11 cellular contexts compared by ENCODE assay signal in the genomic region with DNA sequence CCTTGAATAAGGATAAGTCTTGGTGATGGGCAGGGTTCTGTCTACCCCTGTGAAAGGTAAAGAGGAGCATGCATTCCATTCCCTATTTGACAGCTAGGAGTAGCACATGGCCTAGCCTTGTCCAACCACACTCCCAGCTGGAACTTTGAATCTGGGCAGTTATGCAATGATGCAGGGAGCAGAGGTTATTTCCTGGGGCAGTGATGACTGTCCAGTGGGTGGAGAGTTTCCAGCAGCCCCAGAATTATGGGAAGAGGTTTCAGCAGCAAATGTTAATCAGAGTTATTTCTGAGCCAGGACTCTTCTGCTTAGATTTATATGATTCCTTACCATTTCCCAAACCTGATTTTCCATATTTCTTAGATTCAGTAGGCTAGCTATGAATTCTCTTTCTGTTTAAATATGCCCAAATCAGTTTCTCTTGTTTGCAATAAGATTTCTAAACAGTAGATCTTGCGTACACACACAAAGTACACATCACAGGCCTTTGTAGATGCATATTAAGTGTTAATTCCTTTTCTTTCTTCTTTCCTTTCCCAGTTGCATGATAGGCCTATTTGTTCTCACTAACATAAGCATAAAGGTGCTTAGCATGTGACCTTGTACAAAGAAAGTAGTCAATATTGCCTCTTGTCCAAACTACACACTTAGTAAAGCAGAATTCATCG. TPM values are rescaled to one million over a fixed set of nuclear protein-coding genes. Genes with fewer than 3 reads are reported as not detected.
DNase-seq lines count a peak whose midpoint lies in the region; ATAC-seq and TF ChIP-seq lines count a peak whose summit lies in the region.
"Had no signal": no experiment of that assay in that cellular context is flagged by ENCODE, and none has a peak within 500 bp of the region (broad histone marks: within the 10 kb centered on the region; RNA-seq: fewer than 3 reads in every experiment).

No MANE protein-coding gene starts in this region.

- H3K9me3 ChIP-seq in breast epithelium (no peaks in the 10 kb centered on the region), hepatocyte (ENCODE audit: low read depth) (no peaks in the 10 kb centered on the region), upper lobe of left lung (no peaks in the 10 kb centered on the region)

- peak in 1 of 4 donors; percentile 15 for TF ChIP-seq EP300 in upper lobe of left lung (IDR thresholded peaks at IDR 0.05)

- no peaks in the 10 kb centered on the region for H3K9me2 ChIP-seq in hepatocyte (replicated peaks; ENCODE audit: insufficient read depth)

- H3K27ac ChIP-seq in breast epithelium = peak overlapping the region in 1 of 2 donors; percentile 57
- peak overlapping the region; percentile 51 for H3K27ac ChIP-seq in VCaP
- peak overlapping the region; percentile 17 for H3K27ac ChIP-seq in hepatocyte
- peak overlapping the region in 3 of 4 donors; percentile 27 to 59 (median 30) for H3K27ac ChIP-seq in upper lobe of left lung
- H3K27ac ChIP-seq: cardiac muscle cell had no signal

- H3K36me3 Mint-ChIP-seq in MCF 10A (ENCODE audit: insufficient read depth, unreplicated experiment) = no peaks in the 10 kb centered on the region

- H3K36me3 ChIP-seq in breast epithelium = no peaks in the 10 kb centered on the region
- H3K36me3 ChIP-seq in hepatocyte (replicated peaks; ENCODE audit: insufficient read depth, low read depth) = no peaks in the 10 kb centered on the region
- H3K36me3 ChIP-seq in upper lobe of left lung = no peaks in the 10 kb centered on the region
- H3K36me3 ChIP-seq: cardiac muscle cell had no signal

- intact Hi-C loops in MCF 10A (cut with micrococcal nuclease) (no loop called here), breast epithelium (cut with DNase I; ENCODE audit: low total_unique reads) (no loop called here)

- WGBS in hepatocyte (ENCODE audit: low lambda C conversion rate, missing lambda C conversion rate) = 66% methylated on average over 2 of the region's 2 CpGs
- 73 to 81% methylated on average over 2 of the region's 2 CpGs for WGBS in upper lobe of left lung, 2 donors

- H3K27me3 ChIP-seq in breast epithelium (no peaks in the 10 kb centered on the region), hepatocyte (no peaks in the 10 kb centered on the region), upper lobe of left lung (no peaks in the 10 kb centered on the region)
- H3K27me3 ChIP-seq: cardiac muscle cell had no signal

- DNase-seq in MCF 10A (ENCODE audit: unreplicated experiment) = peak; percentile 59
- no peak for DNase-seq in breast epithelium (ENCODE audit: low spot score in 2 of 2)
- DNase-seq in hepatocyte (ENCODE audit: low spot score) = peak; percentile 52
- DNase-seq in upper lobe of left lung = peak in 1 of 2 donors; percentile 34
- DNase-seq: NCI-H2029 had no signal

- ATAC-seq in upper lobe of left lung (ENCODE audit: low FRiP score in 2 of 2) = peak in 1 of 2 donors; percentile 70
- no peak for ATAC-seq in HG03108 (IDR thresholded peaks at IDR 0.05; ENCODE audit: unreplicated experiment)
- ATAC-seq in HG02759 (IDR thresholded peaks at IDR 0.05; ENCODE audit: unreplicated experiment) = no peak
- no peak for ATAC-seq in HG03457 (IDR thresholded peaks at IDR 0.05; ENCODE audit: unreplicated experiment)
- ATAC-seq: Panc1 had no signal

- no peak overlapping the region for H3K4me3 ChIP-seq in breast epithelium
- H3K4me3 ChIP-seq in hepatocyte = no peak overlapping the region
- no peak overlapping the region for H3K4me3 ChIP-seq in upper lobe of left lung
- H3K4me3 ChIP-seq: cardiac muscle cell had no signal

- H3K4me3 Mint-ChIP-seq in MCF 10A (ENCODE audit: unreplicated experiment) = no peak overlapping the region

- TF ChIP-seq POLR2A in breast epithelium (IDR thresholded peaks at IDR 0.05) (no peak), upper lobe of left lung (IDR thresholded peaks at IDR 0.05) (no peak)

- no peaks in the 10 kb centered on the region for H3K9me3 Mint-ChIP-seq in MCF 10A (ENCODE audit: unreplicated experiment)

- H3K4me1 ChIP-seq in breast epithelium (no peaks in the 10 kb centered on the region), hepatocyte (ENCODE audit: insufficient read depth) (no peaks in the 10 kb centered on the region), upper lobe of left lung (peaks cover 0 to 11% (median 0%) of the 10 kb centered on the region in 4 donors)

- POLR2A ChIA-PET in MCF 10A (lab: Yijun Ruan, JAX) = no interaction called here

- H2AFZ ChIP-seq in hepatocyte = no peak overlapping the region

- no peak for TF ChIP-seq CTCF in MCF 10A (IDR thresholded peaks at IDR 0.05; ENCODE audit: unreplicated experiment)
- TF ChIP-seq CTCF in breast epithelium (IDR thresholded peaks at IDR 0.05) = no peak
- TF ChIP-seq CTCF in VCaP (conservative IDR thresholded peaks at IDR 0.05) = no peak
- TF ChIP-seq CTCF in hepatocyte (IDR thresholded peaks at IDR 0.05; ENCODE audit: poor library complexity) = no peak
- TF ChIP-seq CTCF in upper lobe of left lung (IDR thresholded peaks at IDR 0.05) = no peak

- H3K79me2 ChIP-seq in hepatocyte = no peaks in the 10 kb centered on the region

- no peaks in the 10 kb centered on the region for H4K20me1 ChIP-seq in hepatocyte (ENCODE audit: insufficient read depth, poor library complexity, severe bottlenecking)

- H3K27ac Mint-ChIP-seq in MCF 10A (ENCODE audit: low read depth, unreplicated experiment) = no peak overlapping the region

- peaks cover 10% of the 10 kb centered on the region for H3K4me1 Mint-ChIP-seq in MCF 10A (ENCODE audit: insufficient read depth, unreplicated experiment)

- no TSS peak for BruUV-seq in MCF 10A (replicated peaks; lab: Mats Ljungman, UMichigan)

- CTCF ChIA-PET in MCF 10A (lab: Yijun Ruan, JAX) = no interaction called here

- H3K4me2 ChIP-seq in hepatocyte = no peak overlapping the region

- no peaks in the 10 kb centered on the region for H3K27me3 Mint-ChIP-seq in MCF 10A (ENCODE audit: insufficient read depth, unreplicated experiment)

RNA-seq across cellular contexts. Expression of a gene that starts 17.3 kb away (rescaled TPM):
- total RNA-seq in MCF 10A (2022) = not detected in 2 replicates
- 1 to 10 TPM in 2 of 3 donors, under 1 TPM in 1; 0.96 to 2.9 (median 2.5) TPM for total RNA-seq in breast epithelium
- 0.50 and 0.56 TPM in 2 replicates for total RNA-seq in hepatocyte
- polyA plus RNA-seq in hepatocyte = 0.37 and 0.43 TPM in 2 replicates
- 1 to 10 TPM in 3 of 6 donors, under 1 TPM in 3; 0.52 to 4.2 (median 0.94) TPM for total RNA-seq in upper lobe of left lung

Comparison
In these comparisons a context has a peak if more than half of its experiments do, and no peak if none do; other contexts are left out.
1. DNase-seq: peak in MCF 10A (single experiment) and hepatocyte (single experiment); none in breast epithelium (0 of 2).